ENCODE assay signal across 12 cellular contexts in genomic region chr11:93512073-93512475, GRCh38. TPM values are rescaled to one million over a fixed set of nuclear protein-coding genes. Genes with fewer than 3 reads are reported as not detected.
DNase-seq lines count a peak whose midpoint lies in the region; ATAC-seq and TF ChIP-seq lines count a peak whose summit lies in the region.
"Had no signal": no experiment of that assay in that cellular context is flagged by ENCODE, and none has a peak within 500 bp of the region (broad histone marks: within the 10 kb centered on the region; RNA-seq: fewer than 3 reads in every experiment).

No MANE protein-coding gene starts in this region.

- peaks cover 5% of the 10 kb centered on the region for H3K36me3 Mint-ChIP-seq in type B pancreatic cell

- peak; percentile 43 for DNase-seq in GM13976 (ENCODE audit: low spot score)
- DNase-seq in left ventricle myocardium inferior = no peak
- no peak for DNase-seq in activated gamma-delta T cell treated with Interleukin-2 at 50 U/mL for 16 hours
- no peak for DNase-seq in stimulated activated CD4-positive, alpha-beta T cell treated with anti-CD3 and anti-CD28 coated beads, Interleukin-12 subunit alpha, Interleukin-12 subunit beta, amount 100 ng/mL, for 4 hours
- no peak for DNase-seq in type B pancreatic cell (ENCODE audit: extremely low spot score, unreplicated experiment)
- DNase-seq: cerebellar nuclear complex, SJCRH30 had no signal

- intact Hi-C loops in left ventricle myocardium inferior (cut with micrococcal nuclease) = no loop called here

- peaks cover 7% of the 10 kb centered on the region for H3K9me3 Mint-ChIP-seq in type B pancreatic cell

- no peaks in the 10 kb centered on the region for H3K27me3 Mint-ChIP-seq in type B pancreatic cell

- H3K27ac Mint-ChIP-seq in type B pancreatic cell = no peak overlapping the region

- no peak overlapping the region for H3K4me3 ChIP-seq in left ventricle myocardium inferior
- H3K4me3 ChIP-seq: gastroesophageal sphincter, SJCRH30 had no signal

- TF ChIP-seq CTCF in GM13976 (IDR thresholded peaks at IDR 0.05; ENCODE audit: borderline replicate concordance, control extremely low read depth, extremely low read depth, insufficient read depth, missing control alignments) = no peak
- no peak for TF ChIP-seq CTCF in left ventricle myocardium inferior (IDR thresholded peaks at IDR 0.05; ENCODE audit: borderline replicate concordance)
- no peak for TF ChIP-seq CTCF in type B pancreatic cell (conservative IDR thresholded peaks at IDR 0.05)

- H3K36me3 ChIP-seq in left ventricle myocardium inferior = no peaks in the 10 kb centered on the region
- H3K36me3 ChIP-seq: gastroesophageal sphincter, SJCRH30 had no signal

- H3K27ac ChIP-seq in left ventricle myocardium inferior (replicated peaks) = no peak overlapping the region
- H3K27ac ChIP-seq: C4-2B, gastroesophageal sphincter, SJCRH30 had no signal

- H3K27me3 ChIP-seq in left ventricle myocardium inferior (ENCODE audit: low read depth) = no peaks in the 10 kb centered on the region
- H3K27me3 ChIP-seq: gastroesophageal sphincter, SJCRH30 had no signal

- H3K9me3 ChIP-seq in left ventricle myocardium inferior (replicated peaks) = no peaks in the 10 kb centered on the region
- H3K9me3 ChIP-seq: gastroesophageal sphincter, SJCRH30 had no signal

- peaks cover 7% of the 10 kb centered on the region for H3K4me1 Mint-ChIP-seq in type B pancreatic cell (ENCODE audit: unreplicated experiment)

- ATAC-seq in GM19043 (IDR thresholded peaks at IDR 0.05; ENCODE audit: low read depth, unreplicated experiment) (peak; percentile 80), HG02678 (IDR thresholded peaks at IDR 0.05; ENCODE audit: unreplicated experiment) (peak; percentile 86), HG03460 (IDR thresholded peaks at IDR 0.05; ENCODE audit: unreplicated experiment) (peak; percentile 73)
- ATAC-seq: gastroesophageal sphincter had no signal

- in situ Hi-C loops in GM13976 (cut with MboI; ENCODE audit: low sequenced_read_pairs, unreplicated experiment) = no loop called here

- peaks cover 16% of the 10 kb centered on the region for H3K4me1 ChIP-seq in left ventricle myocardium inferior

- no peak overlapping the region for H3K4me3 Mint-ChIP-seq in type B pancreatic cell

RNA-seq across cellular contexts. Expression of gene SMCO4, which starts 31.1 kb away (rescaled TPM):
- total RNA-seq in left ventricle myocardium inferior (57.6 TPM), type B pancreatic cell (ENCODE audit: low replicate concordance) (18.2 and 28.3 TPM in 2 replicates)
